23 cellular contexts compared by ENCODE assay signal in genomic region chr4:148955926-148956325, GRCh38.
A peak's percentile ranks its signal among the peaks of the same experiment; 100 is the strongest.
DNase-seq lines count a peak whose midpoint lies in the region; ATAC-seq, FAIRE-seq and TF ChIP-seq lines count a peak whose summit lies in the region.
"Had no signal": no experiment of that assay in that cellular context is flagged by ENCODE, and none has a peak within 500 bp of the region (broad histone marks: within the 10 kb centered on the region; RNA-seq: fewer than 3 reads in every experiment).

No MANE protein-coding gene starts in this region.

- H3K27me3 ChIP-seq in bronchial epithelial cell (ENCODE audit: control insufficient read depth, insufficient read depth, low read length): no peaks in the 10 kb centered on the region
- no peaks in the 10 kb centered on the region for H3K27me3 ChIP-seq in left lung

- no peak overlapping the region for H3K27ac ChIP-seq in left lung
- H3K27ac ChIP-seq: C4-2B had no signal

- no peaks in the 10 kb centered on the region for H3K27me3 Mint-ChIP-seq in activated CD8-positive, alpha-beta memory T cell treated with anti-CD3 and anti-CD28 coated beads, Interleukin-2, amount 10 ng/mL, durations not matched to agents 7 days and 5 days
- H3K27me3 Mint-ChIP-seq: CD8-positive, alpha-beta memory T cell had no signal

- TF ChIP-seq CTCF in bronchial epithelial cell (IDR thresholded peaks at IDR 0.05; ENCODE audit: insufficient read depth, low read length, severe bottlenecking): no peak
- no peak for TF ChIP-seq CTCF in left lung (IDR thresholded peaks at IDR 0.05)

- no peaks in the 10 kb centered on the region for H3K4me1 Mint-ChIP-seq in activated CD8-positive, alpha-beta memory T cell treated with anti-CD3 and anti-CD28 coated beads, Interleukin-2, amount 10 ng/mL, durations not matched to agents 7 days and 5 days
- H3K4me1 Mint-ChIP-seq: CD8-positive, alpha-beta memory T cell had no signal

- intact Hi-C loops in left lung (cut with DNase I): no loop called here

- no peaks in the 10 kb centered on the region for H3K36me3 ChIP-seq in bronchial epithelial cell (ENCODE audit: control insufficient read depth, insufficient read depth, low read length)
- no peaks in the 10 kb centered on the region for H3K36me3 ChIP-seq in left lung

- H3K36me3 Mint-ChIP-seq in activated CD8-positive, alpha-beta memory T cell treated with anti-CD3 and anti-CD28 coated beads, Interleukin-2, amount 10 ng/mL, durations not matched to agents 7 days and 5 days: no peaks in the 10 kb centered on the region

- H3K9me3 Mint-ChIP-seq in activated CD8-positive, alpha-beta memory T cell treated with anti-CD3 and anti-CD28 coated beads, Interleukin-2, amount 10 ng/mL, durations not matched to agents 7 days and 5 days (ENCODE audit: low read depth): no peaks in the 10 kb centered on the region

- H3K4me3 ChIP-seq in bronchial epithelial cell (ENCODE audit: low read depth, low read length): no peak overlapping the region
- H3K4me3 ChIP-seq in left lung: no peak overlapping the region

- H3K4me1 ChIP-seq in left lung: no peaks in the 10 kb centered on the region

- no peak for FAIRE-seq in bronchial epithelial cell (lab: Jason Lieb, UNC)
- FAIRE-seq: H54 had no signal

- DNase-seq in AG08396 (ENCODE audit: low spot score) (peak; percentile 7), LHCN-M2 (ENCODE audit: low read depth) (peak; percentile 18), bronchial epithelial cell (ENCODE audit: low read depth) (peak; percentile 40), renal cortical epithelial cell (ENCODE audit: low read depth) (peak; percentile 40), left lung (no peak)
- no peak for DNase-seq in activated CD8-positive, alpha-beta memory T cell treated with anti-CD3 and anti-CD28 coated beads, Interleukin-2, amount 10 ng/mL, durations not matched to agents 7 days and 5 days
- DNase-seq: 8988T; Calu3; CD8-positive, alpha-beta memory T cell; GF-D8; MM.1S; NCI-H1048; NCI-H1436; NCI-H187 treated with DMSO at 0.1 percent for 48 hours; NCI-H2107; NCI-H446 treated with DMSO at 0.1 percent for 48 hours; NCI-H526 treated with DMSO at 0.1 percent for 48 hours; OCI-M1; SHP77; SK-N-SH had no signal

- no peak for ATAC-seq in activated CD8-positive, alpha-beta memory T cell treated with anti-CD3 and anti-CD28 coated beads, Interleukin-2, amount 10 ng/mL, durations not matched to agents 7 days and 5 days
- no peak for ATAC-seq in GM21515 (IDR thresholded peaks at IDR 0.05; ENCODE audit: unreplicated experiment)
- no peak for ATAC-seq in left lung

- CTCF ChIA-PET in activated CD8-positive, alpha-beta memory T cell treated with anti-CD3 and anti-CD28 coated beads, Interleukin-2, amount 10 ng/mL, durations not matched to agents 7 days and 5 days (lab: Charles Lee): no interaction called here

- no peak overlapping the region for H3K4me3 Mint-ChIP-seq in activated CD8-positive, alpha-beta memory T cell treated with anti-CD3 and anti-CD28 coated beads, Interleukin-2, amount 10 ng/mL, durations not matched to agents 7 days and 5 days
- H3K4me3 Mint-ChIP-seq: CD8-positive, alpha-beta memory T cell had no signal

- no peak overlapping the region for H3K27ac Mint-ChIP-seq in activated CD8-positive, alpha-beta memory T cell treated with anti-CD3 and anti-CD28 coated beads, Interleukin-2, amount 10 ng/mL, durations not matched to agents 7 days and 5 days
- H3K27ac Mint-ChIP-seq: CD8-positive, alpha-beta memory T cell had no signal

- no peaks in the 10 kb centered on the region for H3K9me3 ChIP-seq in left lung
- H3K9me3 ChIP-seq: SK-N-SH had no signal

Comparison
In these comparisons a context has a peak if more than half of its experiments do, and no peak if none do; other contexts are left out.
1. DNase-seq: peak in AG08396 (single experiment), LHCN-M2 (single experiment), bronchial epithelial cell (single experiment) and renal cortical epithelial cell (single experiment); none in activated CD8-positive, alpha-beta memory T cell treated with anti-CD3 and anti-CD28 coated beads, Interleukin-2, amount 10 ng/mL, durations not matched to agents 7 days and 5 days (single experiment) and left lung (0 of 2).